In the genomic region with DNA sequence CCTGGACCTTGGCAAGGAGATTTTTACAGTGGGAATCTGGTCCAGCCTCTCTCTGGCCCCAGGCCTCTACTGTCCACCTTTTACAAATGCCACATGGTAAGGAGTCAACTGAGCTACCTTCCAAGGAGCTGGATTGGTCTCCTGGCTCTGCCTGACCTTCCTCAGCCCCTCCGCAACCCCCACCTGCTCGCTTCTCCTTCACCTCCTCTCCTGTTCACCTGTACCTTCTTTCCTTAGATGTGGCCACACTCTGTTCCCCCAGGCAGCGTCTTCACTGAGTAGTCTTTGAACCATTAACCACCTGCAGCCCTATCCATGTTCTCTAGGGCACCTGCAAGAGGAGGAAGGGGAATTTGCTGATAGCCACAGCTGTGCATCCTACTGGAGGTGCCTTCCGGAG, we compare ENCODE assay signal across 8 cellular contexts. TPM values are rescaled to one million over a fixed set of nuclear protein-coding genes. Genes with fewer than 3 reads are reported as not detected.
DNase-seq lines count a peak whose midpoint lies in the region; ATAC-seq and TF ChIP-seq lines count a peak whose summit lies in the region.

No MANE protein-coding gene starts in this region.

- intact Hi-C loops in dendritic cell treated with granulocyte-macrophage colony-stimulating factor and Interleukin-4, amounts not matched to agents 40 ng/mL and 50 ng/mL, for 4 days (cut with micrococcal nuclease) = loop anchor here (5.0 kb wide), 1 partner anchor 258 kb away; no protein-coding TSS in a partner anchor

- H2BK120ac ChIP-seq in neuronal stem cell (ENCODE audit: low read depth, low read length) = peak overlapping the region; percentile 44

- no peaks in the 10 kb centered on the region for H3K27me3 ChIP-seq in neuronal stem cell (ENCODE audit: control insufficient read depth in 3 of 3, insufficient read depth in 3 of 3, low read depth in 1 of 3, low read length in 3 of 3)

- H3K4me1 Mint-ChIP-seq in dendritic cell treated with granulocyte-macrophage colony-stimulating factor and Interleukin-4, amounts not matched to agents 40 ng/mL and 50 ng/mL, for 4 days (ENCODE audit: low read depth) = peaks cover 63% of the 10 kb centered on the region

- DNase-seq in neuronal stem cell (ENCODE audit: low spot score) (no peak), foreskin melanocyte (no peak), NCI-H1105 (lab: John Stamatoyannopoulos, UW) (no peak), 8988T (no peak)

- H3K14ac ChIP-seq in neuronal stem cell (ENCODE audit: low read length) = no peak overlapping the region

- H2BK15ac ChIP-seq in neuronal stem cell (ENCODE audit: low read length) = peak overlapping the region; percentile 72

- H3K36me3 ChIP-seq in KOPT-K1 (ENCODE audit: insufficient read depth, low read length) (no peaks in the 10 kb centered on the region), neuronal stem cell (replicated peaks in 1 of 2; ENCODE audit: control insufficient read depth in 2 of 2, insufficient read depth in 2 of 2, low read length in 2 of 2) (no peaks in the 10 kb centered on the region)

- no peaks in the 10 kb centered on the region for H3K79me1 ChIP-seq in neuronal stem cell (ENCODE audit: low read depth, low read length)

- H4K8ac ChIP-seq in neuronal stem cell (ENCODE audit: low read depth, low read length) = no peak overlapping the region

- WGBS in neuronal stem cell (ENCODE audit: extremely low coverage in 2 of 2, insufficient read length in 2 of 2, insufficient replicate concordance in 1 of 2), 2 donors = no CpG with 5 or more reads among the region's 4 CpGs

- H3K36me3 Mint-ChIP-seq in dendritic cell treated with granulocyte-macrophage colony-stimulating factor and Interleukin-4, amounts not matched to agents 40 ng/mL and 50 ng/mL, for 4 days (ENCODE audit: low read depth) = no peaks in the 10 kb centered on the region

- H3K27me3 Mint-ChIP-seq in dendritic cell treated with granulocyte-macrophage colony-stimulating factor and Interleukin-4, amounts not matched to agents 40 ng/mL and 50 ng/mL, for 4 days = no peaks in the 10 kb centered on the region

- peak overlapping the region; percentile 71 for H3K27ac ChIP-seq in C4-2B
- peak overlapping the region; percentile 8 for H3K27ac ChIP-seq in KOPT-K1 (ENCODE audit: low read depth, low read length, poor library complexity, severe bottlenecking)
- no peak overlapping the region for H3K27ac ChIP-seq in neuronal stem cell (replicated peaks; ENCODE audit: low read length)

- peak overlapping the region; percentile 38 for H2AK5ac ChIP-seq in neuronal stem cell (ENCODE audit: low read depth, low read length)

- no peak overlapping the region for H3K4me3 ChIP-seq in neuronal stem cell (ENCODE audit: low read length in 2 of 2)

- H4K91ac ChIP-seq in neuronal stem cell (ENCODE audit: low read depth, low read length, poor library complexity) = no peak overlapping the region

- H3K23ac ChIP-seq in neuronal stem cell (ENCODE audit: low read depth, low read length, poor library complexity) = peak overlapping the region; percentile 25

- H3K4me2 ChIP-seq in neuronal stem cell (ENCODE audit: insufficient read depth, low read length, poor library complexity, severe bottlenecking) = no peak overlapping the region

- H2BK12ac ChIP-seq in neuronal stem cell (ENCODE audit: low read length) = peak overlapping the region; percentile 77

- no peak for TF ChIP-seq CTCF in C4-2B (conservative IDR thresholded peaks at IDR 0.05)

- H3K27ac Mint-ChIP-seq in dendritic cell treated with granulocyte-macrophage colony-stimulating factor and Interleukin-4, amounts not matched to agents 40 ng/mL and 50 ng/mL, for 4 days = peak overlapping the region; percentile 87

- H3K4ac ChIP-seq in neuronal stem cell (ENCODE audit: low read length) = no peak overlapping the region

- no peaks in the 10 kb centered on the region for H3K9me3 Mint-ChIP-seq in dendritic cell treated with granulocyte-macrophage colony-stimulating factor and Interleukin-4, amounts not matched to agents 40 ng/mL and 50 ng/mL, for 4 days

- H3K9me3 ChIP-seq in KOPT-K1 (ENCODE audit: insufficient read depth, low read length, poor library complexity, severe bottlenecking) = no peaks in the 10 kb centered on the region
- H3K9me3 ChIP-seq in neuronal stem cell (replicated peaks in 1 of 2; ENCODE audit: control insufficient read depth in 2 of 2, insufficient read depth in 1 of 2, low read depth in 1 of 2, low read length in 2 of 2) = no peaks in the 10 kb centered on the region

- peak overlapping the region; percentile 42 for H3K18ac ChIP-seq in neuronal stem cell (ENCODE audit: low read length)

- no peak overlapping the region for H3K9ac ChIP-seq in neuronal stem cell (ENCODE audit: low read depth, low read length, poor library complexity)

- H2BK5ac ChIP-seq in neuronal stem cell (ENCODE audit: low read length) = no peak overlapping the region

- no peak overlapping the region for H3K4me3 Mint-ChIP-seq in dendritic cell treated with granulocyte-macrophage colony-stimulating factor and Interleukin-4, amounts not matched to agents 40 ng/mL and 50 ng/mL, for 4 days

- peaks cover 3 to 9% of the 10 kb centered on the region in 2 donors for H3K4me1 ChIP-seq in neuronal stem cell (ENCODE audit: control insufficient read depth in 2 of 2, insufficient read depth in 1 of 2, low read depth in 1 of 2, low read length in 2 of 2)

- H2AFZ ChIP-seq in neuronal stem cell (ENCODE audit: low read length) = peak overlapping the region; percentile 4

- ATAC-seq in HG03139 (IDR thresholded peaks at IDR 0.05; ENCODE audit: unreplicated experiment) = no peak

RNA-seq across cellular contexts. Expression of gene DDR1, which starts 55.3 kb away (rescaled TPM):
- polyA plus RNA-seq in neuronal stem cell (2013, experiment 1 of 2) = 144 TPM
- 140 TPM for polyA plus RNA-seq in neuronal stem cell (2013, experiment 2 of 2)
